Comparison of ENCODE assay signal across 16 cellular contexts in the genomic region with DNA sequence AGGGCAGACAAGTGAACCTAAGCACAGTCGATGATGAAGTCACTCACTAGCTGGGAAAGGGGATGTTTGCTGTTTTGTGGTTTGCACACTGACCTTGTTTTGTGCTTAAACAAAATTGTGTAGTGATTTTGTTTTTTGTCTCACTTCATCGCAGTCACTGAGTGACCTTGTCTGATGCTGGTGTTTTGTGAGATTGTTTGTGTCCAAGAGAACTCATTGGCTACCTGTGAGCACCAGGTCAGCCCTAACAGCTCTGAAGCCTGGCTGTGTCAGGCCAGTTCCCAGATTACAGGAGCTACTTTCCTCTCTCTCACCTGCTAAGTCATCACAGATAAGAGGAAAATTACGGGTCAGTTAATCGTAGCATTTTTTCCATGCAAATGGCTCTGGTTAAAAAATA. TPM values are rescaled to one million over a fixed set of nuclear protein-coding genes. Genes with fewer than 3 reads are reported as not detected.
A peak's percentile ranks its signal among the peaks of the same experiment; 100 is the strongest.
DNase-seq lines count a peak whose midpoint lies in the region; ATAC-seq and TF ChIP-seq lines count a peak whose summit lies in the region.
"Had no signal": no experiment of that assay in that cellular context is flagged by ENCODE, and none has a peak within 500 bp of the region (broad histone marks: within the 10 kb centered on the region; RNA-seq: fewer than 3 reads in every experiment).

No MANE protein-coding gene starts in this region.

- H3K9me3 Mint-ChIP-seq in activated CD4-positive, alpha-beta T cell treated with anti-CD3 and anti-CD28 coated beads, Interleukin-2, amount 10 ng/mL, durations not matched to agents 7 days and 5 days: no peaks in the 10 kb centered on the region
- H3K9me3 Mint-ChIP-seq in WTC11: no peaks in the 10 kb centered on the region

- WGBS in gastroesophageal sphincter (ENCODE audit: low coverage in 1 of 2), 2 donors: 60 to 79% methylated on average over 4 of the region's 4 CpGs
- WGBS in stomach, 5 donors: 31 to 55% (median 52%) methylated on average over 4 of the region's 4 CpGs

- POLR2A ChIA-PET in activated CD4-positive, alpha-beta T cell treated with anti-CD3 and anti-CD28 coated beads, Interleukin-2, amount 10 ng/mL, durations not matched to agents 7 days and 5 days (lab: Charles Lee): no interaction called here
- POLR2A ChIA-PET in WTC11 (lab: Charles Lee): no interaction called here

- intact Hi-C loops in stomach (cut with DNase I; ENCODE audit: low total_unique reads): loop anchor here (5.0 kb wide), 1 partner anchor 38 kb away; no protein-coding TSS in a partner anchor

- TF ChIP-seq CTCF in WTC11 (IDR thresholded peaks at IDR 0.05) (no peak), gastroesophageal sphincter (IDR thresholded peaks at IDR 0.05) (no peak), stomach (IDR thresholded peaks at IDR 0.05) (no peak), GM13977 (IDR thresholded peaks at IDR 0.05; ENCODE audit: extremely low read depth, insufficient read depth, missing control alignments) (no peak)

- no peak for TF ChIP-seq POLR2A in gastroesophageal sphincter (IDR thresholded peaks at IDR 0.05)
- TF ChIP-seq POLR2A in stomach (IDR thresholded peaks at IDR 0.05): no peak

- peaks cover 22% of the 10 kb centered on the region for H3K36me3 Mint-ChIP-seq in activated CD4-positive, alpha-beta T cell treated with anti-CD3 and anti-CD28 coated beads, Interleukin-2, amount 10 ng/mL, durations not matched to agents 7 days and 5 days (ENCODE audit: low read depth)
- H3K36me3 Mint-ChIP-seq in WTC11: peaks cover 15% of the 10 kb centered on the region

- peaks cover 3 to 28% of the 10 kb centered on the region in 2 donors for H3K36me3 ChIP-seq in gastroesophageal sphincter
- peaks cover 11 to 37% (median 22%) of the 10 kb centered on the region in 4 donors for H3K36me3 ChIP-seq in stomach

- H3K4me3 Mint-ChIP-seq in activated CD4-positive, alpha-beta T cell treated with anti-CD3 and anti-CD28 coated beads, Interleukin-2, amount 10 ng/mL, durations not matched to agents 7 days and 5 days: no peak overlapping the region
- H3K4me3 Mint-ChIP-seq in WTC11: no peak overlapping the region

- in situ Hi-C loops in GM13977 (cut with MboI; ENCODE audit: low pct_unique_long_range_greater_than_20kb, low sequenced_read_pairs, unreplicated experiment): no loop called here

- H3K27ac Mint-ChIP-seq in activated CD4-positive, alpha-beta T cell treated with anti-CD3 and anti-CD28 coated beads, Interleukin-2, amount 10 ng/mL, durations not matched to agents 7 days and 5 days: peak overlapping the region; percentile 27
- H3K27ac Mint-ChIP-seq in WTC11: peak overlapping the region; percentile 4

- no peaks in the 10 kb centered on the region for H3K27me3 Mint-ChIP-seq in activated CD4-positive, alpha-beta T cell treated with anti-CD3 and anti-CD28 coated beads, Interleukin-2, amount 10 ng/mL, durations not matched to agents 7 days and 5 days
- no peaks in the 10 kb centered on the region; the same call in 1 of the 2 replicates for H3K27me3 Mint-ChIP-seq in WTC11 (ENCODE audit: low read depth)

- H3K27ac ChIP-seq in gastroesophageal sphincter (peak overlapping the region in 3 of 4 donors; percentile 59 to 97 (median 95)), stomach (peak overlapping the region in 4 of 5 donors; percentile 48 to 97 (median 92))

- H3K27me3 ChIP-seq in gastroesophageal sphincter: no peaks in the 10 kb centered on the region
- H3K27me3 ChIP-seq in stomach: no peaks in the 10 kb centered on the region

- H3K4me3 ChIP-seq in gastroesophageal sphincter (no peak overlapping the region), stomach (no peak overlapping the region)

- no peak for TF ChIP-seq EP300 in gastroesophageal sphincter (IDR thresholded peaks at IDR 0.05)
- TF ChIP-seq EP300 in stomach (IDR thresholded peaks at IDR 0.05): no peak

- CTCF ChIA-PET in activated CD4-positive, alpha-beta T cell treated with anti-CD3 and anti-CD28 coated beads, Interleukin-2, amount 10 ng/mL, durations not matched to agents 7 days and 5 days (lab: Charles Lee): interaction anchor here (0.8 to 6.5 kb wide), 6 partner anchors 28 to 401 kb away, joined by 3 to 79 read pairs (median 4); a partner anchor contains a TSS
- CTCF ChIA-PET in WTC11 (lab: Charles Lee): interaction anchor here (1.1 to 1.4 kb wide), 4 partner anchors 27 to 142 kb away, joined by 3 to 7 read pairs (median 4); a partner anchor contains a TSS

- ATAC-seq in WTC11 (no peak), gastroesophageal sphincter (no peak)
- ATAC-seq: right cardiac atrium had no signal

- peaks cover 48% of the 10 kb centered on the region for H3K4me1 Mint-ChIP-seq in activated CD4-positive, alpha-beta T cell treated with anti-CD3 and anti-CD28 coated beads, Interleukin-2, amount 10 ng/mL, durations not matched to agents 7 days and 5 days
- H3K4me1 Mint-ChIP-seq in WTC11: peaks cover 25% of the 10 kb centered on the region

- no peaks in the 10 kb centered on the region for H3K9me3 ChIP-seq in gastroesophageal sphincter
- H3K9me3 ChIP-seq in stomach: no peaks in the 10 kb centered on the region

- peaks cover 14 to 84% (median 25%) of the 10 kb centered on the region in 3 donors for H3K4me1 ChIP-seq in gastroesophageal sphincter
- peaks cover 28 to 67% (median 53%) of the 10 kb centered on the region in 4 donors for H3K4me1 ChIP-seq in stomach

- DNase-seq in activated CD4-positive, alpha-beta T cell treated with anti-CD3 and anti-CD28 coated beads, Interleukin-2, amount 10 ng/mL, durations not matched to agents 7 days and 5 days: no peak
- DNase-seq in activated CD4-positive, alpha-beta T cell treated with anti-CD3 and anti-CD28 coated beads, Interleukin-2, amount 50 U/mL, for 4 hours: no peak
- DNase-seq in WTC11 (ENCODE audit: low spot score): no peak
- no peak for DNase-seq in stomach
- DNase-seq in anterior cingulate cortex (lab: John Stamatoyannopoulos, UW): no peak
- no peak for DNase-seq in GM13977 (ENCODE audit: low spot score)
- no peak for DNase-seq in activated CD8-positive, alpha-beta memory T cell treated with anti-CD3 and anti-CD28 coated beads, Interleukin-2, amount 50 U/mL, for 48 hours
- DNase-seq: ACHN; activated naive CD4-positive, alpha-beta T cell treated with anti-CD3 and anti-CD28 coated beads, Interleukin-2, amount 50 U/mL, for 16 hours; caudate nucleus; DMS 273 treated with DMSO at 0.1 percent for 48 hours; NCI-H82; right cardiac atrium; stimulated activated CD8-positive, alpha-beta memory T cell treated with anti-CD3 and anti-CD28 coated beads, Interleukin-4, amount 100 ng/mL, for 48 hours; T-helper 9 cell had no signal

TF ChIP-seq in WTC11, 78 proteins besides CTCF, POLR2A, EP300 and RAD21 (continues in another document):
- TF ChIP-seq GTF2I (CRISPR knock-in tag; conservative IDR thresholded peaks at IDR 0.05) (no peak), TEAD4 (CRISPR knock-in tag; IDR thresholded peaks at IDR 0.05) (no peak)

RNA-seq across cellular contexts. Expression of a gene that starts 3.9 kb away (rescaled TPM):
- total RNA-seq in activated CD4-positive, alpha-beta T cell treated with anti-CD3 and anti-CD28 coated beads, Interleukin-2, amount 10 ng/mL, durations not matched to agents 7 days and 5 days: 100 to 1,000 TPM; 367 to 399 TPM
- total RNA-seq in WTC11 (2021) (77.7 to 80.8 TPM (median 80.1 TPM) in 3 replicates), gastroesophageal sphincter (100 to 1,000 TPM; 128 to 234 (median 167) TPM), stomach (100 to 1,000 TPM in 1 of 5 donors, 10 to 100 TPM in 4; 23.3 to 142 (median 63.7) TPM)
- polyA plus RNA-seq in stomach: 10 to 100 TPM in 2 of 3 donors, 1 to 10 TPM in 1; 8.6 to 32.8 (median 13.8) TPM

RNA-seq across cellular contexts. Expression of a gene that starts 6.1 kb away (rescaled TPM):
- 1 to 10 TPM; 8.2 to 9.1 TPM for total RNA-seq in activated CD4-positive, alpha-beta T cell treated with anti-CD3 and anti-CD28 coated beads, Interleukin-2, amount 10 ng/mL, durations not matched to agents 7 days and 5 days
- 11.3 to 13.6 TPM (median 13.1 TPM) in 3 replicates for total RNA-seq in WTC11 (2021)
- total RNA-seq in gastroesophageal sphincter: 1 to 10 TPM; 5.0 to 7.4 (median 5.8) TPM
- total RNA-seq in stomach: 1 to 10 TPM in 3 of 5 donors, under 1 TPM in 2; under 0.01 to 5.8 (median 3.1) TPM
- polyA plus RNA-seq in stomach: 1 to 10 TPM; 1.5 to 2.2 (median 1.8) TPM

RNA-seq across cellular contexts. Expression of a gene that starts 7.7 kb away (rescaled TPM):
- total RNA-seq in activated CD4-positive, alpha-beta T cell treated with anti-CD3 and anti-CD28 coated beads, Interleukin-2, amount 10 ng/mL, durations not matched to agents 7 days and 5 days: 1,000 to 10,000 TPM; 3,940 to 4,815 TPM
- total RNA-seq in WTC11 (2021) (4,004 to 4,366 TPM (median 4,314 TPM) in 3 replicates), gastroesophageal sphincter (1,000 to 10,000 TPM; 1,487 to 4,346 (median 2,874) TPM), stomach (1,000 to 10,000 TPM; 1,483 to 3,736 (median 1,919) TPM)
- 1,000 to 10,000 TPM; 5,931 to 8,449 (median 6,584) TPM for polyA plus RNA-seq in stomach

RNA-seq across cellular contexts. Expression of a gene that starts 19.8 kb away (rescaled TPM):
- total RNA-seq in activated CD4-positive, alpha-beta T cell treated with anti-CD3 and anti-CD28 coated beads, Interleukin-2, amount 10 ng/mL, durations not matched to agents 7 days and 5 days: 100 to 1,000 TPM; 244 to 289 TPM
- 198 to 249 TPM (median 199 TPM) in 3 replicates for total RNA-seq in WTC11 (2021)
- total RNA-seq in gastroesophageal sphincter: 100 to 1,000 TPM in 3 of 4 donors, 10 to 100 TPM in 1; 99.4 to 115 (median 110) TPM
- total RNA-seq in stomach: 100 to 1,000 TPM in 2 of 5 donors, 10 to 100 TPM in 3; 33.8 to 144 (median 68.7) TPM
- polyA plus RNA-seq in stomach: 100 to 1,000 TPM in 1 of 3 donors, 10 to 100 TPM in 2; 74.1 to 101 (median 95.1) TPM

RNA-seq across cellular contexts. Expression of a gene that starts 28.3 kb away (rescaled TPM):
- 10 to 100 TPM; 56.6 to 63.4 TPM for total RNA-seq in activated CD4-positive, alpha-beta T cell treated with anti-CD3 and anti-CD28 coated beads, Interleukin-2, amount 10 ng/mL, durations not matched to agents 7 days and 5 days
- 171 to 180 TPM (median 173 TPM) in 3 replicates for total RNA-seq in WTC11 (2021)
- total RNA-seq in gastroesophageal sphincter: 10 to 100 TPM; 14.3 to 57.9 (median 28.0) TPM
- total RNA-seq in stomach: 10 to 100 TPM in 3 of 5 donors, 1 to 10 TPM in 1, not detected in 1; 4.9 to 24.3 (median 20.6) TPM
- 10 to 100 TPM; 53.4 to 98.1 (median 60.2) TPM for polyA plus RNA-seq in stomach
